In the genomic region with DNA sequence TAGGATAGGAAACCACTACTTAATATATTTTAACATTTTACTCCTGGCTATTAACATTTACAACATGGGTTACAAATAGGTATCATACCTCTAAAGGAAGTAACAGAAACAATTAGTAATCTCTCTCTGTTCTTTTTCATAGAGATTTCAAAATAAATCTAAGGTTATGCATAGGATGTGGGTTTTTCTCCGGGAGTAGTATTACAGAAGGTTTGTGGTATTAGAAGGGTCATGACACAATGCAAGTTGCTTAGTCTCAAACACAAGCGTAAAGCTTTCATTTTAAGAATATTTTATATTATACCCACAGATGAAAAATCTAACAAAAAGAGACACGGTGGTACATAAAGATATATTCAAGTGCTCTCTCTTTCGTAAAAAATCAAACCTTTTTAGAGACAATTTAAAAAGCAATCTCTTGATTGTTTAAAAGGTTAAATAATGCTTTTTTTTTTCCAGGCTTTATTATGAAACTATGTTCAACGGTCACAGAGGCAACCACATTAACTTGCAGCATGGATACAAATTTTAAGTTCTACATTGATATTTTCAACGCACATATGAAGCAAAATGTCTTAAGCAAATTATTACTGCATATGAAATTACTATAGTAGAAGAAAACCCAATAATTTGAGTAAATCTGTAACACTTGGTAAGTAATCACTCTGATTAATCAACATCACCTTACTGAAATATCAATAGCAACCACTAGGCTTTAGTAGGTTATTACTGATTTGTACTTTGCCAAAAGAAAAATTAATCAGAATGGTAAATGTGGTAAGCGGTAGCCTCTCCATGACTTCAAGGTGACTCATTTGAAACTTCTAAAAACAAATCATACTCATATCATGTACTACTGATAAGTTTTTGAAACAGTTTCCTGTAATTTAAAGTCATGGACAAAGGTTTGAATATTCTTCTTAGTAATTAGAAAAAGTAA, we compare ENCODE assay signal across 8 cellular contexts.
DNase-seq lines count a peak whose midpoint lies in the region; ATAC-seq lines count a peak whose summit lies in the region.

No MANE protein-coding gene starts in this region.

- H3K9me3 Mint-ChIP-seq in activated T-cell treated with anti-CD3 and anti-CD28 coated beads, Interleukin-2, amount 50 U/mL, for 72 hours: peaks cover 3 to 8% of the 10 kb centered on the region in 2 donors

- H3K27ac Mint-ChIP-seq in activated T-cell treated with anti-CD3 and anti-CD28 coated beads, Interleukin-2, amount 50 U/mL, for 72 hours: peak overlapping the region; percentile 99

- ATAC-seq in activated T-cell treated with anti-CD3 and anti-CD28 coated beads, Interleukin-2, amount 50 U/mL, for 72 hours (replicated peaks in 1 of 2): peak; percentile 66 to 71
- ATAC-seq in HG03045 (IDR thresholded peaks at IDR 0.05; ENCODE audit: unreplicated experiment): peak; percentile 81

- H3K27me3 Mint-ChIP-seq in activated T-cell treated with anti-CD3 and anti-CD28 coated beads, Interleukin-2, amount 50 U/mL, for 72 hours (ENCODE audit: low read depth): no peaks in the 10 kb centered on the region

- peaks cover 6 to 10% of the 10 kb centered on the region in 2 donors for H3K36me3 Mint-ChIP-seq in activated T-cell treated with anti-CD3 and anti-CD28 coated beads, Interleukin-2, amount 50 U/mL, for 72 hours (ENCODE audit: insufficient read depth in 2 of 2)

- peaks cover 93% of the 10 kb centered on the region for H3K4me1 Mint-ChIP-seq in activated T-cell treated with anti-CD3 and anti-CD28 coated beads, Interleukin-2, amount 50 U/mL, for 72 hours (ENCODE audit: low read depth)

- DNase-seq in activated T-cell treated with anti-CD3 and anti-CD28 coated beads, Interleukin-2, amount 50 U/mL, for 72 hours: no peak
- DNase-seq in activated T-cell treated with anti-CD3 and anti-CD28 coated beads for 4 hours: no peak
- peak; percentile 89 for DNase-seq in SKM-1 (lab: John Stamatoyannopoulos, UW; ENCODE audit: unreplicated experiment)
- DNase-seq in kidney tubule cell (ENCODE audit: low spot score): peak; percentile 34
- no peak for DNase-seq in NCI-H82 treated with DMSO at 0.1 percent for 48 hours (lab: John Stamatoyannopoulos, UW; ENCODE audit: unreplicated experiment)
- no peak for DNase-seq in NCI-H1105 treated with DMSO at 0.1 percent for 48 hours (lab: John Stamatoyannopoulos, UW)
- no peak for DNase-seq in kidney glomerular epithelial cell (lab: John Stamatoyannopoulos, UW)

- peak overlapping the region; percentile 77 to 93 for H3K4me3 Mint-ChIP-seq in activated T-cell treated with anti-CD3 and anti-CD28 coated beads, Interleukin-2, amount 50 U/mL, for 72 hours

Comparison
In these comparisons a context has a peak if more than half of its experiments do, and no peak if none do; other contexts are left out.
1. DNase-seq: peak in SKM-1 (single experiment) and kidney tubule cell (single experiment); none in activated T-cell treated with anti-CD3 and anti-CD28 coated beads, Interleukin-2, amount 50 U/mL, for 72 hours (0 of 2), activated T-cell treated with anti-CD3 and anti-CD28 coated beads for 4 hours (single experiment), NCI-H82 treated with DMSO at 0.1 percent for 48 hours (single experiment), NCI-H1105 treated with DMSO at 0.1 percent for 48 hours (single experiment) and kidney glomerular epithelial cell (single experiment).